Comparison of ENCODE assay signal across 10 cellular contexts in the genomic region with DNA sequence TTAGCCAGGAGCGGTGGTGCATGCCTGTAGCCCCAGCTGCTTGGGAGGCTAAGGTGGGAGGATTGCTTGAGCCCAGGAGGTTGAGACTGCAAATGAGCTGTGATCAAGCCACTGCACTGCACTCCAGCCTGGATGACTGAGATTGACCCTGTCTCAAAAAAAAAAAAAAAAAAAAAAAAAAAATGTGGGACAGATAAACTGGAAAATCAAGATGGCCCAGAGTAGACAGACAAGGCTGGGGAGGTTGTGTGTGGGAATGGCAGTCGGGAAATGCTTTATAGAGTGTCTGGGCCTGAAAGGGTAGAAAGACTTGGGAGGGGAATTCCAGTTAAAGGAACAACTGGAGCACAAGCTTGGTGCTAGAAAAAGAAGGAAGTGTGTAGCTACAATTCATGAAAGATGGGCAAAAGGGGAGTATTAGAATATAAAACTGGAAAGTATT. TPM values are rescaled to one million over a fixed set of nuclear protein-coding genes. Genes with fewer than 3 reads are reported as not detected.
DNase-seq lines count a peak whose midpoint lies in the region; ATAC-seq and TF ChIP-seq lines count a peak whose summit lies in the region.
"Had no signal": no experiment of that assay in that cellular context is flagged by ENCODE, and none has a peak within 500 bp of the region (broad histone marks: within the 10 kb centered on the region; RNA-seq: fewer than 3 reads in every experiment).

No MANE protein-coding gene starts in this region.

- no peak for TF ChIP-seq RAD21 in SK-N-SH (IDR thresholded peaks at IDR 0.05; ENCODE audit: low read length)

- no peak for TF ChIP-seq POLR2A in NB4 (IDR thresholded peaks at IDR 0.05; ENCODE audit: extremely low read depth, insufficient read length)

- H3K36me3 Mint-ChIP-seq in dendritic cell treated with granulocyte-macrophage colony-stimulating factor and Interleukin-4, amounts not matched to agents 40 ng/mL and 50 ng/mL, for 4 days (ENCODE audit: low read depth): peaks cover 44% of the 10 kb centered on the region
- peaks cover 22% of the 10 kb centered on the region for H3K36me3 Mint-ChIP-seq in progenitor cell of endocrine pancreas (ENCODE audit: insufficient read depth)

- CTCF ChIA-PET in SK-N-SH (lab: Yijun Ruan, JAX): interaction anchor here (5.2 kb wide), 1 partner anchor 72 kb away, joined by 46 read pairs; the partner anchor contains the start of gene TMEM179B

- 66% methylated on average over 2 of the region's 2 CpGs for WGBS in SK-N-SH (ENCODE audit: low lambda C conversion rate)

- no peaks in the 10 kb centered on the region for H3K27me3 ChIP-seq in SK-N-SH (ENCODE audit: insufficient read depth)

- no peak overlapping the region for H2AFZ ChIP-seq in SK-N-SH (ENCODE audit: low read depth)

- ATAC-seq in SK-N-SH treated with all-trans-retinoic acid at 6 μM for 48 hours: no peak
- no peak for ATAC-seq in HG02938 (IDR thresholded peaks at IDR 0.05; ENCODE audit: unreplicated experiment)

- TF ChIP-seq CTCF in SK-N-SH (IDR thresholded peaks at IDR 0.05) (no peak), NB4 (IDR thresholded peaks at IDR 0.05; ENCODE audit: low read depth, low read length) (no peak), progenitor cell of endocrine pancreas (IDR thresholded peaks at IDR 0.05; ENCODE audit: unreplicated experiment) (no peak)

- peaks cover 54% of the 10 kb centered on the region for H3K79me2 ChIP-seq in SK-N-SH (ENCODE audit: insufficient read depth)

- no peaks in the 10 kb centered on the region for H3K9me3 Mint-ChIP-seq in dendritic cell treated with granulocyte-macrophage colony-stimulating factor and Interleukin-4, amounts not matched to agents 40 ng/mL and 50 ng/mL, for 4 days
- H3K9me3 Mint-ChIP-seq in progenitor cell of endocrine pancreas (ENCODE audit: low read depth): no peaks in the 10 kb centered on the region

- intact Hi-C loops in dendritic cell treated with granulocyte-macrophage colony-stimulating factor and Interleukin-4, amounts not matched to agents 40 ng/mL and 50 ng/mL, for 4 days (cut with micrococcal nuclease): loop anchor here (2.0 kb wide), 1 partner anchor 15 kb away; no protein-coding TSS in a partner anchor

- peak overlapping the region; percentile 98 for H3K4me3 Mint-ChIP-seq in dendritic cell treated with granulocyte-macrophage colony-stimulating factor and Interleukin-4, amounts not matched to agents 40 ng/mL and 50 ng/mL, for 4 days
- H3K4me3 Mint-ChIP-seq in progenitor cell of endocrine pancreas (ENCODE audit: low read depth): peak overlapping the region; percentile 98

- H3K9me2 ChIP-seq in SK-N-SH: no peaks in the 10 kb centered on the region

- H4K20me1 ChIP-seq in SK-N-SH (ENCODE audit: insufficient read depth): peaks cover 27% of the 10 kb centered on the region

- peak overlapping the region; percentile 95 for H3K27ac Mint-ChIP-seq in dendritic cell treated with granulocyte-macrophage colony-stimulating factor and Interleukin-4, amounts not matched to agents 40 ng/mL and 50 ng/mL, for 4 days
- peak overlapping the region; percentile 90 for H3K27ac Mint-ChIP-seq in progenitor cell of endocrine pancreas

- H3K4me1 Mint-ChIP-seq in dendritic cell treated with granulocyte-macrophage colony-stimulating factor and Interleukin-4, amounts not matched to agents 40 ng/mL and 50 ng/mL, for 4 days (ENCODE audit: low read depth): peaks cover 64% of the 10 kb centered on the region
- peaks cover 54% of the 10 kb centered on the region for H3K4me1 Mint-ChIP-seq in progenitor cell of endocrine pancreas (ENCODE audit: low read depth)

- no peak overlapping the region for H3K9ac ChIP-seq in SK-N-SH

- TF ChIP-seq EP300 in SK-N-SH (IDR thresholded peaks at IDR 0.05; ENCODE audit: borderline replicate concordance in 1 of 2, low read depth in 1 of 2, low read length in 1 of 2): no peak

- peaks cover 30% of the 10 kb centered on the region for H3F3A ChIP-seq in SK-N-SH (replicated peaks; ENCODE audit: insufficient read depth)

- H3K4me1 ChIP-seq in SK-N-SH (ENCODE audit: control insufficient read depth in 1 of 2, insufficient read depth in 2 of 2, low read depth in 1 of 2, low read length in 1 of 2): peaks cover 18% of the 10 kb centered on the region in 2 experiments; a peak in 3 of 4 replicates

- H3K36me3 ChIP-seq in SK-N-SH (replicated peaks in 1 of 2; ENCODE audit: control insufficient read depth in 1 of 2, insufficient read depth in 2 of 2, low read length in 1 of 2): peaks cover 24 to 26% of the 10 kb centered on the region in 2 experiments

- DNase-seq in SK-N-SH (no peak), NB4 (ENCODE audit: low read depth) (no peak), progenitor cell of endocrine pancreas (ENCODE audit: low spot score, unreplicated experiment) (no peak), NCI-H2227 (lab: John Stamatoyannopoulos, UW; ENCODE audit: unreplicated experiment) (no peak), HPDE6-E6E7 (ENCODE audit: extremely low spot score) (no peak)
- DNase-seq: Right ventricle myocardium superior had no signal

- no peak overlapping the region for H3K27ac ChIP-seq in SK-N-SH (ENCODE audit: low read depth in 2 of 2, low read length in 1 of 2)
- H3K27ac ChIP-seq: thoracic aorta had no signal

- no peak overlapping the region for H3K4me3 ChIP-seq in SK-N-SH (ENCODE audit: low read depth in 2 of 2, low read length in 1 of 2)
- peak overlapping the region; percentile 88 for H3K4me3 ChIP-seq in NB4 (ENCODE audit: low read depth, low read length)
- H3K4me3 ChIP-seq: thoracic aorta had no signal

- 0 out of 2 replicates have a peak overlapping the region, but pooled peaks have one; percentile 84 for H3K4me2 ChIP-seq in SK-N-SH

- POLR2A ChIA-PET in SK-N-SH (lab: Yijun Ruan, JAX): interaction anchor here (0.6 to 9.4 kb wide), 4 partner anchors 17 to 212 kb away, joined by 3 to 146 read pairs (median 10); partner anchors contain the start of genes NXF1, SLC3A2 and WDR74

- no peaks in the 10 kb centered on the region for H3K9me3 ChIP-seq in SK-N-SH
- H3K9me3 ChIP-seq: thoracic aorta had no signal

- H3K27me3 Mint-ChIP-seq in dendritic cell treated with granulocyte-macrophage colony-stimulating factor and Interleukin-4, amounts not matched to agents 40 ng/mL and 50 ng/mL, for 4 days: no peaks in the 10 kb centered on the region
- no peaks in the 10 kb centered on the region for H3K27me3 Mint-ChIP-seq in progenitor cell of endocrine pancreas

TF ChIP-seq in SK-N-SH, 30 proteins besides CTCF, POLR2A, EP300 and RAD21:
- TF ChIP-seq, protein P1, sequence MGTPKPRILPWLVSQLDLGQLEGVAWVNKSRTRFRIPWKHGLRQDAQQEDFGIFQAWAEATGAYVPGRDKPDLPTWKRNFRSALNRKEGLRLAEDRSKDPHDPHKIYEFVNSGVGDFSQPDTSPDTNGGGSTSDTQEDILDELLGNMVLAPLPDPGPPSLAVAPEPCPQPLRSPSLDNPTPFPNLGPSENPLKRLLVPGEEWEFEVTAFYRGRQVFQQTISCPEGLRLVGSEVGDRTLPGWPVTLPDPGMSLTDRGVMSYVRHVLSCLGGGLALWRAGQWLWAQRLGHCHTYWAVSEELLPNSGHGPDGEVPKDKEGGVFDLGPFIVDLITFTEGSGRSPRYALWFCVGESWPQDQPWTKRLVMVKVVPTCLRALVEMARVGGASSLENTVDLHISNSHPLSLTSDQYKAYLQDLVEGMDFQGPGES (IDR thresholded peaks at IDR 0.05; ENCODE audit: low read depth, low read length): no peak
- TF ChIP-seq MXI1 (IDR thresholded peaks at IDR 0.05; ENCODE audit: low read depth, low read length): no peak
- TF ChIP-seq RCOR1 (IDR thresholded peaks at IDR 0.05; ENCODE audit: low read length): no peak

TF ChIP-seq in SK-N-SH treated with all-trans-retinoic acid at 6 μM for 48 hours, 23 proteins besides CTCF, POLR2A, EP300 and RAD21:
- TF ChIP-seq CSDC2 (CRISPR knock-in tag; IDR thresholded peaks at IDR 0.05) (no peak), TCF4 (CRISPR knock-in tag; IDR thresholded peaks at IDR 0.05; ENCODE audit: borderline replicate concordance) (no peak), RARB (CRISPR knock-in tag; IDR thresholded peaks at IDR 0.05) (no peak), ZC3H10 (CRISPR knock-in tag; IDR thresholded peaks at IDR 0.05) (no peak)
- TF ChIP-seq, protein P2, sequence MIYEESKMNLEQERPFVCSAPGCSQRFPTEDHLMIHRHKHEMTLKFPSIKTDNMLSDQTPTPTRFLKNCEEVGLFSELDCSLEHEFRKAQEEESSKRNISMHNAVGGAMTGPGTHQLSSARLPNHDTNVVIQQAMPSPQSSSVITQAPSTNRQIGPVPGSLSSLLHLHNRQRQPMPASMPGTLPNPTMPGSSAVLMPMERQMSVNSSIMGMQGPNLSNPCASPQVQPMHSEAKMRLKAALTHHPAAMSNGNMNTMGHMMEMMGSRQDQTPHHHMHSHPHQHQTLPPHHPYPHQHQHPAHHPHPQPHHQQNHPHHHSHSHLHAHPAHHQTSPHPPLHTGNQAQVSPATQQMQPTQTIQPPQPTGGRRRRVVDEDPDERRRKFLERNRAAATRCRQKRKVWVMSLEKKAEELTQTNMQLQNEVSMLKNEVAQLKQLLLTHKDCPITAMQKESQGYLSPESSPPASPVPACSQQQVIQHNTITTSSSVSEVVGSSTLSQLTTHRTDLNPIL (CRISPR knock-in tag; IDR thresholded peaks at IDR 0.05; ENCODE audit: low read depth): no peak

RNA-seq across cellular contexts. Expression of gene WDR74, which starts 18.2 kb away (rescaled TPM):
- polyA plus RNA-seq in SK-N-SH (2012; rRNA removed): 132 TPM in 2 replicates
- 57.7 and 95.4 TPM in 2 replicates for polyA plus RNA-seq in SK-N-SH (2012; cell fraction: cytosol; rRNA removed)
- polyA plus RNA-seq in SK-N-SH (2012; cell fraction: nucleus; rRNA removed): 195 and 221 TPM in 2 replicates
- 55.8 and 60.3 TPM in 2 replicates for total RNA-seq in progenitor cell of endocrine pancreas

RNA-seq across cellular contexts. Expression of gene SLC3A2, which starts 23.1 kb away (rescaled TPM):
- polyA plus RNA-seq in SK-N-SH (2012; rRNA removed): 212 and 308 TPM in 2 replicates
- 158 and 172 TPM in 2 replicates for polyA plus RNA-seq in SK-N-SH (2012; cell fraction: cytosol; rRNA removed)
- 372 and 424 TPM in 2 replicates for polyA plus RNA-seq in SK-N-SH (2012; cell fraction: nucleus; rRNA removed)
- total RNA-seq in progenitor cell of endocrine pancreas: 140 and 180 TPM in 2 replicates

RNA-seq across cellular contexts. Expression of gene TEX54, which starts 24.9 kb away (rescaled TPM):
- not detected in 2 replicates for polyA plus RNA-seq in SK-N-SH (2012; rRNA removed)
- polyA plus RNA-seq in SK-N-SH (2012; cell fraction: cytosol; rRNA removed): not detected in 2 replicates
- not detected in 2 replicates for polyA plus RNA-seq in SK-N-SH (2012; cell fraction: nucleus; rRNA removed)
- total RNA-seq in progenitor cell of endocrine pancreas: not detected in 2 replicates
- total RNA-seq: Right ventricle myocardium superior, thoracic aorta had no signal

RNA-seq across cellular contexts. Expression of gene STX5, which starts 25.7 kb away (rescaled TPM):
- polyA plus RNA-seq in SK-N-SH (2012; rRNA removed): 24.2 and 27.4 TPM in 2 replicates
- 15.8 and 24.5 TPM in 2 replicates for polyA plus RNA-seq in SK-N-SH (2012; cell fraction: cytosol; rRNA removed)
- polyA plus RNA-seq in SK-N-SH (2012; cell fraction: nucleus; rRNA removed): 14.1 and 24.6 TPM in 2 replicates
- total RNA-seq in progenitor cell of endocrine pancreas: 39.3 and 45.3 TPM in 2 replicates

RNA-seq across cellular contexts. Expression of gene NXF1, which starts 52.3 kb away (rescaled TPM):
- 47.6 and 59.7 TPM in 2 replicates for polyA plus RNA-seq in SK-N-SH (2012; rRNA removed)
- 31.5 and 34.2 TPM in 2 replicates for polyA plus RNA-seq in SK-N-SH (2012; cell fraction: cytosol; rRNA removed)
- polyA plus RNA-seq in SK-N-SH (2012; cell fraction: nucleus; rRNA removed): 220 and 356 TPM in 2 replicates
- total RNA-seq in progenitor cell of endocrine pancreas: 120 and 130 TPM in 2 replicates
